Comparison of ENCODE assay signal across 20 cellular contexts in the genomic region with DNA sequence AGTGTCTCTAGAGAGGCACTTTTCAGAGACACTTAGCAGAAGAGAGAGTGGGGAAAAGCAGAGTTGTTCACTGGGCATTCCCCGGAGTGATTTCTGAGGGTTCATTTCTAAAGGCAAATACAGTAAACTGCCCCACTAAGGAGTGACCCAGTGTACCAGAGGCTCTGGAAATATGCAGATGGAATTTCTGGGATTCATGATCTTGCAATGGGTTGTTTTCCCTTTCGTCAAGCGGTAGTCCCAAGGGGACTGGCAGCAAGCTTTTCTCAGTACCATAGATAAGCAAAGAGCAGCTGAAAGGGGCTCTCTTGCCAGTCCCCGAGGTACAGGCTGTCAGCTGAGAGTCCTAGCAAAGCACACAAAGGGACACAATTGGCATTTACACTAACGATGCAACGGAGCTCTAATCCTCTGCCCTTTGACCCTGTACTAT.
A peak's percentile ranks its signal among the peaks of the same experiment; 100 is the strongest.
DNase-seq lines count a peak whose midpoint lies in the region; FAIRE-seq and TF ChIP-seq lines count a peak whose summit lies in the region.
"Had no signal": no experiment of that assay in that cellular context is flagged by ENCODE, and none has a peak within 500 bp of the region (broad histone marks: within the 10 kb centered on the region; RNA-seq: fewer than 3 reads in every experiment).

No MANE protein-coding gene starts in this region.

- H3K4me1 ChIP-seq in HAP-1: peaks cover 5% of the 10 kb centered on the region
- H3K4me1 ChIP-seq in neural progenitor cell: peaks cover 41% of the 10 kb centered on the region
- H3K4me1 ChIP-seq in esophagus muscularis mucosa: peaks cover 0 to 7% (median 3%) of the 10 kb centered on the region in 4 donors
- no peaks in the 10 kb centered on the region for H3K4me1 ChIP-seq in small intestine (ENCODE audit: control insufficient read depth in 2 of 2, insufficient read depth in 1 of 2, low read depth in 1 of 2, low read length in 1 of 2)

- H3K4me3 Mint-ChIP-seq in glutamatergic neuron (ENCODE audit: unreplicated experiment) (peak overlapping the region; percentile 63), neural progenitor cell (no peak overlapping the region), CD14-positive monocyte (no peak overlapping the region)
- H3K4me3 Mint-ChIP-seq: activated CD4-positive, alpha-beta T cell treated with anti-CD3 and anti-CD28 coated beads, Interleukin-2, amount 10 ng/mL, durations not matched to agents 24 days and 14 days had no signal

- H3K4me1 Mint-ChIP-seq in glutamatergic neuron (ENCODE audit: low read depth, unreplicated experiment): peaks cover 32% of the 10 kb centered on the region
- H3K4me1 Mint-ChIP-seq in neural progenitor cell: peaks cover 36% of the 10 kb centered on the region
- no peaks in the 10 kb centered on the region for H3K4me1 Mint-ChIP-seq in CD14-positive monocyte
- H3K4me1 Mint-ChIP-seq: activated CD4-positive, alpha-beta T cell treated with anti-CD3 and anti-CD28 coated beads, Interleukin-2, amount 10 ng/mL, durations not matched to agents 24 days and 14 days had no signal

- H3K27ac ChIP-seq in neural progenitor cell: peak overlapping the region; percentile 64
- H3K27ac ChIP-seq in esophagus muscularis mucosa (replicated peaks in 1 of 4): no peak overlapping the region
- no peak overlapping the region for H3K27ac ChIP-seq in small intestine (ENCODE audit: low read depth in 1 of 2, low read length in 1 of 2)

- FAIRE-seq in small intestine (lab: Jason Lieb, UNC): no peak
- FAIRE-seq: kidney, RCC 7860, TTC549 had no signal

- TF ChIP-seq CTCF in glutamatergic neuron (IDR thresholded peaks at IDR 0.05; ENCODE audit: partially characterized antibody, unreplicated experiment) (no peak), neural progenitor cell (IDR thresholded peaks at IDR 0.05) (no peak), esophagus muscularis mucosa (IDR thresholded peaks at IDR 0.05) (no peak), CD14-positive monocyte (IDR thresholded peaks at IDR 0.05) (no peak)

- H3K4me3 ChIP-seq in HAP-1 (no peak overlapping the region), neural progenitor cell (no peak overlapping the region), esophagus muscularis mucosa (no peak overlapping the region), small intestine (ENCODE audit: low read depth in 1 of 2, low read length in 2 of 2) (no peak overlapping the region)

- CTCF ChIA-PET in HEK293T (lab: Yijun Ruan, JAX): no interaction called here

- no peaks in the 10 kb centered on the region for H3K9me3 ChIP-seq in HAP-1
- peaks cover 2% of the 10 kb centered on the region for H3K9me3 ChIP-seq in neural progenitor cell (ENCODE audit: low read depth)
- peaks cover 0 to 8% (median 0%) of the 10 kb centered on the region in 4 donors for H3K9me3 ChIP-seq in esophagus muscularis mucosa
- H3K9me3 ChIP-seq in small intestine (ENCODE audit: control insufficient read depth, low read depth): no peaks in the 10 kb centered on the region

- H3K79me2 ChIP-seq in neural progenitor cell (ENCODE audit: low read depth): no peaks in the 10 kb centered on the region

- H3K27ac Mint-ChIP-seq in glutamatergic neuron (ENCODE audit: unreplicated experiment) (peak overlapping the region; percentile 76), neural progenitor cell (peak overlapping the region; percentile 65), CD14-positive monocyte (no peak overlapping the region)
- H3K27ac Mint-ChIP-seq: activated CD4-positive, alpha-beta T cell treated with anti-CD3 and anti-CD28 coated beads, Interleukin-2, amount 10 ng/mL, durations not matched to agents 24 days and 14 days had no signal

- no peaks in the 10 kb centered on the region for H4K20me1 ChIP-seq in neural progenitor cell (ENCODE audit: low read depth)

- peaks cover 20% of the 10 kb centered on the region for H3F3A ChIP-seq in neural progenitor cell (ENCODE audit: low read depth)

- TF ChIP-seq POLR2A in esophagus muscularis mucosa (IDR thresholded peaks at IDR 0.05; ENCODE audit: low read depth): no peak

- H3K4me2 ChIP-seq in neural progenitor cell: peak overlapping the region; percentile 63

- H3K27me3 Mint-ChIP-seq in glutamatergic neuron (ENCODE audit: unreplicated experiment) (peaks cover 4% of the 10 kb centered on the region), neural progenitor cell (ENCODE audit: insufficient read depth, low read depth) (peaks cover 3% of the 10 kb centered on the region), CD14-positive monocyte (ENCODE audit: low read depth in 3 of 3) (no peaks in the 10 kb centered on the region)
- H3K27me3 Mint-ChIP-seq: activated CD4-positive, alpha-beta T cell treated with anti-CD3 and anti-CD28 coated beads, Interleukin-2, amount 10 ng/mL, durations not matched to agents 24 days and 14 days had no signal

- peaks cover 7% of the 10 kb centered on the region for H3K9me3 Mint-ChIP-seq in glutamatergic neuron (ENCODE audit: unreplicated experiment)
- H3K9me3 Mint-ChIP-seq in neural progenitor cell: peaks cover 9% of the 10 kb centered on the region
- H3K9me3 Mint-ChIP-seq in CD14-positive monocyte: peaks cover 0 to 12% (median 6%) of the 10 kb centered on the region in 7 donors
- H3K9me3 Mint-ChIP-seq: activated CD4-positive, alpha-beta T cell treated with anti-CD3 and anti-CD28 coated beads, Interleukin-2, amount 10 ng/mL, durations not matched to agents 24 days and 14 days had no signal

- H3K9ac ChIP-seq in neural progenitor cell: no peak overlapping the region

- H3K36me3 Mint-ChIP-seq in glutamatergic neuron (ENCODE audit: unreplicated experiment) (peaks cover 9% of the 10 kb centered on the region), neural progenitor cell (no peaks in the 10 kb centered on the region), CD14-positive monocyte (no peaks in the 10 kb centered on the region)

- no peak overlapping the region for H2AFZ ChIP-seq in neural progenitor cell (replicated peaks)

- DNase-seq in HAP-1 (ENCODE audit: low spot score in 2 of 2) (peak; percentile 17 to 30), NCI-H345 treated with DMSO at 0.1 percent for 48 hours (lab: John Stamatoyannopoulos, UW; ENCODE audit: unreplicated experiment) (peak; percentile 11), glutamatergic neuron (peak; percentile 61), neural progenitor cell (ENCODE audit: low spot score) (peak; percentile 89), esophagus muscularis mucosa (ENCODE audit: extremely low spot score) (no peak), small intestine (no peak), CD14-positive monocyte (ENCODE audit: low spot score) (no peak), HEK293T (ENCODE audit: extremely low spot score) (no peak)
- DNase-seq: activated CD4-positive, alpha-beta T cell treated with anti-CD3 and anti-CD28 coated beads, Interleukin-2, amount 10 ng/mL, durations not matched to agents 24 days and 14 days; activated CD8-positive, alpha-beta memory T cell treated with anti-CD3 and anti-CD28 coated beads, Interleukin-2, amount 50 U/mL, for 48 hours; activated naive CD4-positive, alpha-beta T cell treated with Interleukin-2 at 50 U/mL for 16 hours; hippocampal formation; Kasumi-1; kidney; NCI-H2029; NCI-H82; stimulated activated CD4-positive, alpha-beta T cell treated with anti-CD3 and anti-CD28 coated beads, Interleukin-4, amount 100 ng/mL, for 1 hour; substantia nigra had no signal

- in situ Hi-C loops in HAP-1 (cut with MboI; ENCODE audit: low sequenced_read_pairs): no loop called here

- no peaks in the 10 kb centered on the region for H3K27me3 ChIP-seq in HAP-1 (ENCODE audit: low read depth)
- H3K27me3 ChIP-seq in neural progenitor cell: no peaks in the 10 kb centered on the region
- no peaks in the 10 kb centered on the region for H3K27me3 ChIP-seq in esophagus muscularis mucosa
- H3K27me3 ChIP-seq in small intestine (ENCODE audit: control insufficient read depth in 2 of 2, insufficient read depth in 2 of 2, low read length in 2 of 2): no peaks in the 10 kb centered on the region

- POLR2A ChIA-PET in HEK293T (lab: Yijun Ruan, JAX): no interaction called here

- WGBS in esophagus muscularis mucosa: 84% methylated on average over 6 of the region's 6 CpGs
- WGBS in small intestine, 3 donors: 55 to 66% (median 64%) methylated on average over 6 of the region's 6 CpGs

- H3K36me3 ChIP-seq in HAP-1 (replicated peaks): no peaks in the 10 kb centered on the region
- H3K36me3 ChIP-seq in neural progenitor cell: peaks cover 2% of the 10 kb centered on the region
- H3K36me3 ChIP-seq in esophagus muscularis mucosa: no peaks in the 10 kb centered on the region
- H3K36me3 ChIP-seq in small intestine (ENCODE audit: control insufficient read depth in 2 of 2, insufficient read depth in 2 of 2, low read length in 2 of 2): no peaks in the 10 kb centered on the region

- TF ChIP-seq EP300 in esophagus muscularis mucosa (IDR thresholded peaks at IDR 0.05): no peak

- intact Hi-C loops in esophagus muscularis mucosa (cut with DNase I) (no loop called here), CD14-positive monocyte (cut with micrococcal nuclease) (no loop called here)

TF ChIP-seq in HEK293T, 16 proteins besides CTCF, POLR2A, EP300 and RAD21:
- TF ChIP-seq TARDBP (IDR thresholded peaks at IDR 0.05): no peak
- TF ChIP-seq, protein P1, sequence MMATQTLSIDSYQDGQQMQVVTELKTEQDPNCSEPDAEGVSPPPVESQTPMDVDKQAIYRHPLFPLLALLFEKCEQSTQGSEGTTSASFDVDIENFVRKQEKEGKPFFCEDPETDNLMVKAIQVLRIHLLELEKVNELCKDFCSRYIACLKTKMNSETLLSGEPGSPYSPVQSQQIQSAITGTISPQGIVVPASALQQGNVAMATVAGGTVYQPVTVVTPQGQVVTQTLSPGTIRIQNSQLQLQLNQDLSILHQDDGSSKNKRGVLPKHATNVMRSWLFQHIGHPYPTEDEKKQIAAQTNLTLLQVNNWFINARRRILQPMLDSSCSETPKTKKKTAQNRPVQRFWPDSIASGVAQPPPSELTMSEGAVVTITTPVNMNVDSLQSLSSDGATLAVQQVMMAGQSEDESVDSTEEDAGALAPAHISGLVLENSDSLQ (IDR thresholded peaks at IDR 0.05): no peak
- no peak for TF ChIP-seq L3MBTL2 (conservative IDR thresholded peaks at IDR 0.05)
- no peak for TF ChIP-seq SUZ12 (IDR thresholded peaks at IDR 0.05)
- no peak for TF ChIP-seq FOXA1 (IDR thresholded peaks at IDR 0.05)
- TF ChIP-seq SP1 (IDR thresholded peaks at IDR 0.05): no peak
- no peak for TF ChIP-seq LEF1 (IDR thresholded peaks at IDR 0.05; ENCODE audit: borderline replicate concordance)
- no peak for TF ChIP-seq NFRKB (IDR thresholded peaks at IDR 0.05)
- TF ChIP-seq BHLHE40 (IDR thresholded peaks at IDR 0.05; ENCODE audit: borderline replicate concordance): no peak
- TF ChIP-seq ARNT (IDR thresholded peaks at IDR 0.05): no peak
- TF ChIP-seq HDGF (IDR thresholded peaks at IDR 0.05; ENCODE audit: borderline replicate concordance): no peak
- no peak for TF ChIP-seq CTBP1 (IDR thresholded peaks at IDR 0.05; ENCODE audit: borderline replicate concordance)
- no peak for TF ChIP-seq ELF4 (IDR thresholded peaks at IDR 0.05)
- no peak for TF ChIP-seq ZNF384 (IDR thresholded peaks at IDR 0.05)

Comparison
In these comparisons a context has a peak if more than half of its experiments do, and no peak if none do; other contexts are left out.
1. DNase-seq: peak in HAP-1 (2 of 2), NCI-H345 treated with DMSO at 0.1 percent for 48 hours (single experiment), glutamatergic neuron (single experiment) and neural progenitor cell (single experiment); none in esophagus muscularis mucosa (single experiment), small intestine (single experiment), CD14-positive monocyte (single experiment) and HEK293T (single experiment).
2. H3K27ac Mint-ChIP-seq: peak in glutamatergic neuron (single experiment) and neural progenitor cell (single experiment); none in CD14-positive monocyte (0 of 7).